16 cellular contexts compared by ENCODE assay signal in genomic region chr15:82851331-82851850, GRCh38. TPM values are rescaled to one million over a fixed set of nuclear protein-coding genes. Genes with fewer than 3 reads are reported as not detected.
"Had no signal": no experiment of that assay in that cellular context is flagged by ENCODE, and none has a peak within 500 bp of the region (broad histone marks: within the 10 kb centered on the region; RNA-seq: fewer than 3 reads in every experiment).

No MANE protein-coding gene starts in this region.

- H3K36me3 ChIP-seq: colonic mucosa, suprapubic skin, upper lobe of left lung had no signal

- H3K9me3 ChIP-seq: body of pancreas, colonic mucosa, suprapubic skin, upper lobe of left lung had no signal

- DNase-seq: activated CD4-positive, alpha-beta T cell treated with anti-CD3 and anti-CD28 coated beads, Interleukin-2, amount 50 U/mL, for 1 hour; amniotic stem cell; central memory CD4-positive, alpha-beta T cell; colonic mucosa; left ventricle myocardium superior; naive thymus-derived CD8-positive, alpha-beta T cell; right cardiac atrium; small intestine; stimulated activated naive CD8-positive, alpha-beta T cell treated with anti-CD3 and anti-CD28 coated beads, Interleukin-15, Interleukin-2, amounts not matched to agents 100 U/mL and 50 U/mL, for 24 hours had no signal

- H3K27ac ChIP-seq: colonic mucosa, suprapubic skin, upper lobe of left lung had no signal

- H3K4me3 ChIP-seq: body of pancreas, colonic mucosa, suprapubic skin, upper lobe of left lung had no signal

- H3K4me1 ChIP-seq: colonic mucosa had no signal

- H3K27me3 ChIP-seq: body of pancreas, colonic mucosa, suprapubic skin, upper lobe of left lung had no signal

- ATAC-seq: activated CD4-positive, CD25-positive, alpha-beta regulatory T cell treated with anti-CD3 and anti-CD28 coated beads, Interleukin-2, amount 50 U/mL, for 24 hours; body of pancreas; esophagus mucosa; left ventricle myocardium superior; naive thymus-derived CD8-positive, alpha-beta T cell; right cardiac atrium; stimulated activated naive CD8-positive, alpha-beta T cell treated with anti-CD3 and anti-CD28 coated beads, Interleukin-15, Interleukin-2, amounts not matched to agents 100 U/mL and 50 U/mL, for 24 hours had no signal

RNA-seq across cellular contexts. Expression of gene FSD2, which starts 45.5 kb away (rescaled TPM):
- total RNA-seq: colonic mucosa; esophagus mucosa; kidney; naive thymus-derived CD8-positive, alpha-beta T cell; posterior vena cava had no signal
